In genomic region chr1:45607407-45608074, GRCh38 we compare ENCODE assay signal across 1 cellular context.
TF ChIP-seq lines count a peak whose summit lies in the region.

No MANE protein-coding gene starts in this region.

TF ChIP-seq in endothelial cell of umbilical vein, 7 proteins besides CTCF, POLR2A, EP300 and RAD21:
- TF ChIP-seq, protein P1, sequence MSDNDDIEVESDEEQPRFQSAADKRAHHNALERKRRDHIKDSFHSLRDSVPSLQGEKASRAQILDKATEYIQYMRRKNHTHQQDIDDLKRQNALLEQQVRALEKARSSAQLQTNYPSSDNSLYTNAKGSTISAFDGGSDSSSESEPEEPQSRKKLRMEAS (IDR thresholded peaks at IDR 0.05; ENCODE audit: insufficient read depth, insufficient read length): no peak
- TF ChIP-seq MYC (IDR thresholded peaks at IDR 0.05; ENCODE audit: low read depth, low read length) (no peak), EZH2 (IDR thresholded peaks at IDR 0.05; ENCODE audit: borderline replicate concordance, low read depth, low read length, severe bottlenecking) (no peak), FOS (IDR thresholded peaks at IDR 0.05; ENCODE audit: borderline replicate concordance, insufficient read depth, low read length) (no peak), JUN (IDR thresholded peaks at IDR 0.05; ENCODE audit: borderline replicate concordance, insufficient read depth, insufficient read length, low read depth) (no peak), POLR2AphosphoS5 (IDR thresholded peaks at IDR 0.05; ENCODE audit: insufficient read depth, low read depth, low read length) (no peak), GATA2 (IDR thresholded peaks at IDR 0.05; ENCODE audit: insufficient read depth, insufficient read length, low read depth, low read length) (no peak)
